In the genomic region with DNA sequence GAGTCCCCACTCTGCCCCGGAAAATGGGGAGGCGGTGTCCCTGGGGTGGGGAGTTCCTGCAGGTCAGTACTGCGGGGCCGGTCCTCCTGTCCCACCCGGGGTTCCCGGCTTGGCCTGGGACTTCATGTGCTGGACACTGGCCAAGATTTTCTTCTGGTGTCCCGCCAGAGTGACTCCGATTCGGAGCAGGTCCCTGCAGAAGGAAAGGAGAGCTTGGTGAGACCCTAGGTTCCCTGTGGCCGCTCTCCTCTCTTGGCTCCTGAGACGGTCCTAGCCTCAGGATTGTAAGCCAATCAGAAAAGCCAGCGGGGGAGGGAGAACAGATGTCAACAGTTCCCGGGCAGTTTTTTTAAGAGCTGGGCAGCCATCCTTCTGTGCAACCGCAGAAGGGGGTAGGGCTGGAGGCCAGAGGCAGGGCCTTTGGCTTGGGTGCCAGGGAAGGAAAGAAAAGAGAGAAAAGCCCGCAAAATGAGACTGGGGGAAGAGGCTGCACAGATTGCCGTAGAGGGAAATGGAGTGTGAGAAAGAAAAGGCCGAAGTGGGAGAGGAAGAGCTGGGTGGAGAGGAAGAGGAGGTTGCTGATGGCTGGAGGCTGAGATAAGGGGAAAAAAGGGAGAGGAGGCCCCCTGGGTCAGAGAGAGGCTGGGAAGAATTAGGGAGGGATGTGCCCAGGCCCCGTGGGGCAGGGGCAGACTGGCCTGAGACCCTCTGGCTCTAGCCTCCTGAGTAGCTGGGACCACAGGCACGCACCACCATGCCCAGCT, we compare ENCODE assay signal across 8 cellular contexts. TPM values are rescaled to one million over a fixed set of nuclear protein-coding genes. Genes with fewer than 3 reads are reported as not detected.
DNase-seq lines count a peak whose midpoint lies in the region; ATAC-seq and TF ChIP-seq lines count a peak whose summit lies in the region.

No MANE protein-coding gene starts in this region.

- POLR2A ChIA-PET in activated CD4-positive, alpha-beta T cell treated with anti-CD3 and anti-CD28 coated beads, Interleukin-2, amount 10 ng/mL, durations not matched to agents 7 days and 5 days (lab: Charles Lee), result no interaction called here

- no peaks in the 10 kb centered on the region for H3K9me3 Mint-ChIP-seq in activated CD4-positive, alpha-beta T cell treated with anti-CD3 and anti-CD28 coated beads, Interleukin-2, amount 10 ng/mL, durations not matched to agents 7 days and 5 days
- H3K9me3 Mint-ChIP-seq in stimulated activated memory B cell treated with anti-CD40 and anti-IgM and Interleukin-4, amounts not matched to agents 10 μg/mL and 1 μg/mL and 100 μg/mL, for 72 hours, result no peaks in the 10 kb centered on the region

- H3K4me3 ChIP-seq in OCI-LY3 (ENCODE audit: low read length) (peak overlapping the region; percentile 83), mammary epithelial cell (replicated peaks in 1 of 3; ENCODE audit: insufficient read depth in 1 of 3, low read depth in 2 of 3, low read length in 3 of 3) (peak overlapping the region in 1 of 3 experiments; percentile 3), kidney epithelial cell (ENCODE audit: low read depth, low read length) (no peak overlapping the region)

- TF ChIP-seq CTCF in OCI-LY3 (IDR thresholded peaks at IDR 0.05; ENCODE audit: low read depth, low read length), result no peak
- TF ChIP-seq CTCF in mammary epithelial cell (conservative IDR thresholded peaks at IDR 0.05 in 1 of 2, IDR thresholded peaks at IDR 0.05 in 1 of 2; ENCODE audit: extremely low read depth in 1 of 2, insufficient read depth in 1 of 2, low read depth in 1 of 2, low read length in 2 of 2), result no peak
- TF ChIP-seq CTCF in kidney epithelial cell (IDR thresholded peaks at IDR 0.05; ENCODE audit: insufficient read depth, low read length, poor library complexity, severe bottlenecking), result no peak

- dilution Hi-C loops in mammary epithelial cell (cut with HindIII; ENCODE audit: low sequenced_read_pairs), result no loop called here

- H3K4me3 Mint-ChIP-seq in activated CD4-positive, alpha-beta T cell treated with anti-CD3 and anti-CD28 coated beads, Interleukin-2, amount 10 ng/mL, durations not matched to agents 7 days and 5 days, result no peak overlapping the region
- H3K4me3 Mint-ChIP-seq in stimulated activated memory B cell treated with anti-CD40 and anti-IgM and Interleukin-4, amounts not matched to agents 10 μg/mL and 1 μg/mL and 100 μg/mL, for 72 hours, result peak overlapping the region; percentile 57

- H2AFZ ChIP-seq in OCI-LY3 (ENCODE audit: low read depth, low read length), result peak overlapping the region; percentile 72
- H2AFZ ChIP-seq in mammary epithelial cell (ENCODE audit: low read depth, low read length), result peak overlapping the region; percentile 52

- no TSS peak for BruUV-seq in mammary epithelial cell (replicated peaks; lab: Mats Ljungman, UMichigan)

- peaks cover 44% of the 10 kb centered on the region for H3K4me1 ChIP-seq in OCI-LY3 (ENCODE audit: low read length)
- peaks cover 45% of the 10 kb centered on the region for H3K4me1 ChIP-seq in mammary epithelial cell (ENCODE audit: insufficient read depth, low read length)

- H3K4me2 ChIP-seq in OCI-LY3 (ENCODE audit: low read length) (peak overlapping the region; percentile 98), mammary epithelial cell (ENCODE audit: insufficient read depth, low read depth, low read length) (peak overlapping the region; percentile 54)

- H3K9me3 ChIP-seq in OCI-LY3 (ENCODE audit: insufficient read depth, low read length) (no peaks in the 10 kb centered on the region), mammary epithelial cell (replicated peaks; ENCODE audit: insufficient read depth, low read length) (no peaks in the 10 kb centered on the region)

- intact Hi-C loops in mammary epithelial cell (cut with micrococcal nuclease), result loop anchor here (1.0 kb wide), 1 partner anchor 86 kb away; a partner anchor contains a TSS

- H4K20me1 ChIP-seq in OCI-LY3 (ENCODE audit: insufficient read depth, low read length) (no peaks in the 10 kb centered on the region), mammary epithelial cell (ENCODE audit: insufficient read depth, low read length) (no peaks in the 10 kb centered on the region)

- peak; percentile 93 for ATAC-seq in GM21526 (IDR thresholded peaks at IDR 0.05; ENCODE audit: low FRiP score, unreplicated experiment)
- peak; percentile 96 for ATAC-seq in stimulated activated memory B cell treated with anti-CD40 and anti-IgM and Interleukin-4, amounts not matched to agents 10 μg/mL and 1 μg/mL and 100 μg/mL, for 72 hours

- peak overlapping the region; percentile 85 for H3K27ac ChIP-seq in OCI-LY3 (ENCODE audit: low read length)
- H3K27ac ChIP-seq in mammary epithelial cell (ENCODE audit: insufficient read depth, low read depth, low read length), result peak overlapping the region; percentile 9

- peaks cover 9% of the 10 kb centered on the region for H3K4me1 Mint-ChIP-seq in activated CD4-positive, alpha-beta T cell treated with anti-CD3 and anti-CD28 coated beads, Interleukin-2, amount 10 ng/mL, durations not matched to agents 7 days and 5 days
- peaks cover 28% of the 10 kb centered on the region for H3K4me1 Mint-ChIP-seq in stimulated activated memory B cell treated with anti-CD40 and anti-IgM and Interleukin-4, amounts not matched to agents 10 μg/mL and 1 μg/mL and 100 μg/mL, for 72 hours

- H3K79me2 ChIP-seq in OCI-LY3 (ENCODE audit: low read length) (no peaks in the 10 kb centered on the region), mammary epithelial cell (ENCODE audit: insufficient read depth, low read length) (peaks cover 6% of the 10 kb centered on the region)

- CTCF ChIA-PET in activated CD4-positive, alpha-beta T cell treated with anti-CD3 and anti-CD28 coated beads, Interleukin-2, amount 10 ng/mL, durations not matched to agents 7 days and 5 days (lab: Charles Lee), result interaction anchor here (0.6 to 1.5 kb wide), 2 partner anchors 58 to 98 kb away, joined by 4 to 5 read pairs; a partner anchor contains a TSS
- CTCF ChIA-PET in mammary epithelial cell (lab: Charles Lee; ENCODE audit: low non-redundant PET), result no interaction called here

- H3K27me3 ChIP-seq in OCI-LY3 (ENCODE audit: low read depth, low read length) (no peaks in the 10 kb centered on the region), mammary epithelial cell (ENCODE audit: insufficient read depth, low read length) (no peaks in the 10 kb centered on the region), kidney epithelial cell (ENCODE audit: control insufficient read depth, insufficient read depth, low read length) (no peaks in the 10 kb centered on the region)

- 19% methylated on average over 14 of the region's 19 CpGs for WGBS in mammary epithelial cell (ENCODE audit: low coverage, missing lambda C conversion rate)

- peak overlapping the region; percentile 66 for H3K27ac Mint-ChIP-seq in activated CD4-positive, alpha-beta T cell treated with anti-CD3 and anti-CD28 coated beads, Interleukin-2, amount 10 ng/mL, durations not matched to agents 7 days and 5 days
- peak overlapping the region; percentile 90 for H3K27ac Mint-ChIP-seq in stimulated activated memory B cell treated with anti-CD40 and anti-IgM and Interleukin-4, amounts not matched to agents 10 μg/mL and 1 μg/mL and 100 μg/mL, for 72 hours

- DNase-seq in activated CD4-positive, alpha-beta T cell treated with anti-CD3 and anti-CD28 coated beads, Interleukin-2, amount 10 ng/mL, durations not matched to agents 7 days and 5 days, result peak; percentile 16
- DNase-seq in activated CD4-positive, alpha-beta T cell treated with anti-CD3 and anti-CD28 coated beads for 1 hour, result no peak
- peak; percentile 92 for DNase-seq in HT-29 (ENCODE audit: low spot score)
- DNase-seq in mammary epithelial cell, result peak; percentile 82
- DNase-seq in kidney epithelial cell (ENCODE audit: low read depth), result peak; percentile 70

- H3K9ac ChIP-seq in OCI-LY3 (ENCODE audit: low read length) (peak overlapping the region; percentile 91), mammary epithelial cell (ENCODE audit: insufficient read depth, low read length) (no peak overlapping the region)

- no peaks in the 10 kb centered on the region for H3K36me3 Mint-ChIP-seq in activated CD4-positive, alpha-beta T cell treated with anti-CD3 and anti-CD28 coated beads, Interleukin-2, amount 10 ng/mL, durations not matched to agents 7 days and 5 days (ENCODE audit: low read depth)
- no peaks in the 10 kb centered on the region for H3K36me3 Mint-ChIP-seq in stimulated activated memory B cell treated with anti-CD40 and anti-IgM and Interleukin-4, amounts not matched to agents 10 μg/mL and 1 μg/mL and 100 μg/mL, for 72 hours

- in situ Hi-C loops in mammary epithelial cell (cut with MboI; ENCODE audit: low sequenced_read_pairs in 2 of 2), result no loop called here

- no peaks in the 10 kb centered on the region for H3K36me3 ChIP-seq in OCI-LY3 (replicated peaks; ENCODE audit: low read depth, low read length)
- H3K36me3 ChIP-seq in mammary epithelial cell (ENCODE audit: insufficient read depth, low read length), result peaks cover 25% of the 10 kb centered on the region
- peaks cover 4% of the 10 kb centered on the region for H3K36me3 ChIP-seq in kidney epithelial cell (ENCODE audit: control insufficient read depth, insufficient read depth, low read length)

- H3K27me3 Mint-ChIP-seq in activated CD4-positive, alpha-beta T cell treated with anti-CD3 and anti-CD28 coated beads, Interleukin-2, amount 10 ng/mL, durations not matched to agents 7 days and 5 days, result no peaks in the 10 kb centered on the region
- no peaks in the 10 kb centered on the region for H3K27me3 Mint-ChIP-seq in stimulated activated memory B cell treated with anti-CD40 and anti-IgM and Interleukin-4, amounts not matched to agents 10 μg/mL and 1 μg/mL and 100 μg/mL, for 72 hours

RNA-seq across cellular contexts. Expression of a gene that starts 23.7 kb away (rescaled TPM):
- total RNA-seq in activated CD4-positive, alpha-beta T cell treated with anti-CD3 and anti-CD28 coated beads, Interleukin-2, amount 10 ng/mL, durations not matched to agents 7 days and 5 days, result 1 to 10 TPM; 1.6 to 2.1 TPM
- total RNA-seq in HT-29 (2014; rRNA removed; shearing (Covaris generic)), result 230 and 236 TPM in 2 replicates
- total RNA-seq in mammary epithelial cell (10 to 100 TPM; 75.0 to 81.0 TPM), kidney epithelial cell (138 TPM in 2 replicates)
- polyA plus RNA-seq in mammary epithelial cell, result 71.4 TPM
- polyA minus RNA-seq in mammary epithelial cell, result 145 TPM

RNA-seq across cellular contexts. Expression of a gene that starts 48.9 kb away (rescaled TPM):
- total RNA-seq in activated CD4-positive, alpha-beta T cell treated with anti-CD3 and anti-CD28 coated beads, Interleukin-2, amount 10 ng/mL, durations not matched to agents 7 days and 5 days, result 10 to 100 TPM; 44.1 to 49.1 TPM
- 68.7 and 85.6 TPM in 2 replicates for total RNA-seq in HT-29 (2014; rRNA removed; shearing (Covaris generic))
- 10 to 100 TPM; 11.7 to 31.0 TPM for total RNA-seq in mammary epithelial cell
- polyA plus RNA-seq in mammary epithelial cell, result 11.5 TPM
- polyA minus RNA-seq in mammary epithelial cell, result 18.6 TPM
- total RNA-seq in kidney epithelial cell, result 15.7 and 18.3 TPM in 2 replicates

Comparison
In these comparisons a context has a peak if more than half of its experiments do, and no peak if none do; other contexts are left out.
1. RNA of a gene that starts 23.7 kb away (total RNA-seq): 230 to 236 TPM in HT-29, 138 TPM in kidney epithelial cell and 75.0 to 81.0 TPM in mammary epithelial cell; 1.6 to 2.1 TPM in activated CD4-positive, alpha-beta T cell treated with anti-CD3 and anti-CD28 coated beads, Interleukin-2, amount 10 ng/mL, durations not matched to agents 7 days and 5 days; every median in the first group is over 10 times any median in the second.